1 cellular context compared by ENCODE assay signal in genomic region chr22:50267591-50268390, GRCh38.
TF ChIP-seq lines count a peak whose summit lies in the region.

No MANE protein-coding gene starts in this region.

TF ChIP-seq in K562, 482 proteins besides CTCF, POLR2A, EP300 and RAD21 (continues in another document):
- no peak for TF ChIP-seq CHD2 (IDR thresholded peaks at IDR 0.05; ENCODE audit: low read depth, low read length)
- TF ChIP-seq ETV1 (tag; conservative IDR thresholded peaks at IDR 0.05; ENCODE audit: low read depth): no peak
- TF ChIP-seq TFAP4 (CRISPR knock-in tag; IDR thresholded peaks at IDR 0.05; ENCODE audit: borderline replicate concordance): 0 out of 2 replicates have a peak, but pooled peaks have one; percentile 39
- no peak for TF ChIP-seq DIDO1 (tag; IDR thresholded peaks at IDR 0.05; ENCODE audit: low read depth)
- TF ChIP-seq ZNF395 (CRISPR knock-in tag; IDR thresholded peaks at IDR 0.05): no peak
- TF ChIP-seq CXXC5 (CRISPR knock-in tag; IDR thresholded peaks at IDR 0.05): peak; percentile 57
- no peak for TF ChIP-seq PCBP2 (IDR thresholded peaks at IDR 0.05; ENCODE audit: low read depth, low read length, poor library complexity, severe bottlenecking)
- TF ChIP-seq ZNF449 (CRISPR knock-in tag; IDR thresholded peaks at IDR 0.05): no peak
- no peak for TF ChIP-seq MAFG (tag; conservative IDR thresholded peaks at IDR 0.05)
- TF ChIP-seq E2F6 (IDR thresholded peaks at IDR 0.05; ENCODE audit: borderline replicate concordance in 1 of 2, extremely low read depth in 1 of 2, insufficient read depth in 1 of 2, insufficient read length in 1 of 2, low read depth in 1 of 2, low read length in 1 of 2, poor library complexity in 1 of 2, severe bottlenecking in 1 of 2): peak in 1 of 2 experiments; percentile 68
- no peak for TF ChIP-seq BDP1 (IDR thresholded peaks at IDR 0.05; ENCODE audit: insufficient read depth, insufficient read length)
- TF ChIP-seq SAFB (IDR thresholded peaks at IDR 0.05; ENCODE audit: borderline replicate concordance, low read depth, low read length): peak; percentile 85
- no peak for TF ChIP-seq FOXP1 (CRISPR knock-in tag; IDR thresholded peaks at IDR 0.05)
- peak; percentile 18; the same call in 1 of the 2 replicates for TF ChIP-seq MYC (IDR thresholded peaks at IDR 0.05; ENCODE audit: low read depth, low read length)
- TF ChIP-seq MYC (CRISPR knock-in tag; IDR thresholded peaks at IDR 0.05; ENCODE audit: borderline replicate concordance, low read depth): no peak
- TF ChIP-seq ZBTB33 (CRISPR knock-in tag; IDR thresholded peaks at IDR 0.05): peak; percentile 48; the same call in 1 of the 2 replicates
- TF ChIP-seq NRF1 (conservative IDR thresholded peaks at IDR 0.05 in 1 of 2, IDR thresholded peaks at IDR 0.05 in 1 of 2): peak in 1 of 2 experiments; percentile 44; a peak in 1 of 4 replicates
- 0 out of 2 replicates have a peak, but pooled peaks have one; percentile 24 for TF ChIP-seq RBFOX2 (IDR thresholded peaks at IDR 0.05; ENCODE audit: low read depth, low read length)
- TF ChIP-seq ZBTB26 (CRISPR knock-in tag; IDR thresholded peaks at IDR 0.05): no peak
- TF ChIP-seq ARID1B (IDR thresholded peaks at IDR 0.05): no peak
- TF ChIP-seq POLR2G (IDR thresholded peaks at IDR 0.05; ENCODE audit: low read depth, low read length): 0 out of 2 replicates have a peak, but pooled peaks have one; percentile 33
- peak; percentile 68 for TF ChIP-seq VEZF1 (CRISPR knock-in tag; IDR thresholded peaks at IDR 0.05)
- TF ChIP-seq TEAD1 (CRISPR knock-in tag; IDR thresholded peaks at IDR 0.05): no peak
- no peak for TF ChIP-seq MEIS2 (IDR thresholded peaks at IDR 0.05; ENCODE audit: partially characterized antibody)
- TF ChIP-seq BHLHE40 (IDR thresholded peaks at IDR 0.05; ENCODE audit: low read length): peak; percentile 78
- TF ChIP-seq FOXP4 (CRISPR knock-in tag; IDR thresholded peaks at IDR 0.05; ENCODE audit: borderline replicate concordance): no peak
- TF ChIP-seq HINFP (tag; conservative IDR thresholded peaks at IDR 0.05; ENCODE audit: low read depth): no peak
- TF ChIP-seq ZNF778 (CRISPR knock-in tag; IDR thresholded peaks at IDR 0.05): no peak
- TF ChIP-seq CREM (IDR thresholded peaks at IDR 0.05; ENCODE audit: low read depth): 0 out of 2 replicates have a peak, but pooled peaks have one; percentile 26
- TF ChIP-seq CTCFL (IDR thresholded peaks at IDR 0.05; ENCODE audit: borderline replicate concordance, insufficient read depth, low read depth, low read length, poor library complexity, severe bottlenecking): peak; percentile 85
- no peak for TF ChIP-seq ZC3H4 (CRISPR knock-in tag; IDR thresholded peaks at IDR 0.05; ENCODE audit: borderline replicate concordance)
- TF ChIP-seq TFE3 (CRISPR knock-in tag; IDR thresholded peaks at IDR 0.05): no peak
- no peak for TF ChIP-seq MLX (CRISPR knock-in tag; conservative IDR thresholded peaks at IDR 0.05)
- 0 out of 2 replicates have a peak, but pooled peaks have one; percentile 35 for TF ChIP-seq RB1 (IDR thresholded peaks at IDR 0.05; ENCODE audit: low read depth)
- no peak for TF ChIP-seq ZNF224 (CRISPR knock-in tag; IDR thresholded peaks at IDR 0.05)
